In genomic region chr1:32806315-32806714, GRCh38 we compare ENCODE assay signal across 21 cellular contexts. TPM values are rescaled to one million over a fixed set of nuclear protein-coding genes. Genes with fewer than 3 reads are reported as not detected.
DNase-seq lines count a peak whose midpoint lies in the region; ATAC-seq, FAIRE-seq and TF ChIP-seq lines count a peak whose summit lies in the region.
"Had no signal": no experiment of that assay in that cellular context is flagged by ENCODE, and none has a peak within 500 bp of the region (broad histone marks: within the 10 kb centered on the region; RNA-seq: fewer than 3 reads in every experiment).

No MANE protein-coding gene starts in this region.

- no peak for TF ChIP-seq RAD21 in K562 (CRISPR knock-in tag; conservative IDR thresholded peaks at IDR 0.05 in 1 of 2, IDR thresholded peaks at IDR 0.05 in 1 of 2)

- no peaks in the 10 kb centered on the region for H3K9me1 ChIP-seq in K562 (ENCODE audit: control insufficient read depth, insufficient read depth, low read length)

- no peaks in the 10 kb centered on the region for H3K9me3 ChIP-seq in K562 (replicated peaks; ENCODE audit: control insufficient read depth, insufficient read depth, low read depth, low read length)
- H3K9me3 ChIP-seq in upper lobe of left lung: no peaks in the 10 kb centered on the region
- no peaks in the 10 kb centered on the region for H3K9me3 ChIP-seq in suprapubic skin

- H3K4me1 ChIP-seq in K562 (replicated peaks in 1 of 2; ENCODE audit: control insufficient read depth in 2 of 2, insufficient read depth in 2 of 2, low read length in 2 of 2): no peaks in the 10 kb centered on the region
- peaks cover 5 to 20% (median 11%) of the 10 kb centered on the region in 4 donors for H3K4me1 ChIP-seq in upper lobe of left lung
- H3K4me1 ChIP-seq in suprapubic skin: no peaks in the 10 kb centered on the region

- TF ChIP-seq CTCF in K562 (IDR thresholded peaks at IDR 0.05 in 2 of 3, conservative IDR thresholded peaks at IDR 0.05 in 1 of 3; ENCODE audit: insufficient read depth in 2 of 3, low read depth in 1 of 3, low read length in 3 of 3) (no peak), upper lobe of left lung (IDR thresholded peaks at IDR 0.05) (no peak), suprapubic skin (IDR thresholded peaks at IDR 0.05) (no peak)

- BruUV-seq in K562 (replicated peaks; lab: Mats Ljungman, UMichigan): no TSS peak

- TF ChIP-seq POLR2A in K562 (conservative IDR thresholded peaks at IDR 0.05): no peak
- no peak for TF ChIP-seq POLR2A in upper lobe of left lung (IDR thresholded peaks at IDR 0.05)
- TF ChIP-seq POLR2A in suprapubic skin (IDR thresholded peaks at IDR 0.05): no peak

- CTCF ChIA-PET in K562 (lab: Yijun Ruan, JAX; ENCODE audit: low intra/inter-chr PET ratio): no interaction called here

- no peak overlapping the region for H3K9ac ChIP-seq in K562 (ENCODE audit: insufficient read depth in 1 of 2, low read depth in 2 of 2, low read length in 2 of 2)
- H3K9ac ChIP-seq: GM23248 had no signal

- intact Hi-C loops in K562 (cut with micrococcal nuclease): no loop called here

- H2AFZ ChIP-seq in K562 (ENCODE audit: low read depth, low read length): no peak overlapping the region
- H2AFZ ChIP-seq: GM23248 had no signal

- H3K4me2 ChIP-seq in K562 (ENCODE audit: insufficient read depth, low read length): no peak overlapping the region

- H3K27me3 ChIP-seq in K562 (ENCODE audit: control insufficient read depth in 2 of 2, insufficient read depth in 2 of 2, low read length in 2 of 2) (no peaks in the 10 kb centered on the region), upper lobe of left lung (no peaks in the 10 kb centered on the region), suprapubic skin (no peaks in the 10 kb centered on the region)

- POLR2A ChIA-PET in K562 (lab: Yijun Ruan, JAX): interaction anchor here (0.6 to 2.4 kb wide), 10 partner anchors 9 to 216 kb away, joined by 3 to 8 read pairs (median 4); partner anchors contain the start of genes S100PBP and YARS1

- WGBS in K562 (ENCODE audit: insufficient coverage, low coverage, missing lambda C conversion rate): 93% methylated on average over 5 of the region's 5 CpGs
- 57 to 63% methylated on average over 5 of the region's 5 CpGs for WGBS in upper lobe of left lung, 2 donors
- 91% methylated on average over 5 of the region's 5 CpGs for WGBS in suprapubic skin

- H3K36me3 ChIP-seq in K562 (ENCODE audit: control insufficient read depth, insufficient read depth, low read length) (peaks cover 78% of the 10 kb centered on the region), upper lobe of left lung (peaks cover 4 to 85% (median 54%) of the 10 kb centered on the region in 4 donors), suprapubic skin (peaks cover 71% of the 10 kb centered on the region)

- peaks cover 9% of the 10 kb centered on the region for H4K20me1 ChIP-seq in K562 (replicated peaks; ENCODE audit: control insufficient read depth, insufficient read depth, low read length)

- in situ Hi-C loops in K562 (cut with MboI): no loop called here

- H3K27ac ChIP-seq in K562 (ENCODE audit: extremely low read depth, low read depth, low read length) (no peak overlapping the region), upper lobe of left lung (peak overlapping the region in 2 of 4 donors; percentile 15 to 24), suprapubic skin (no peak overlapping the region)
- H3K27ac ChIP-seq: 22Rv1, GM23248, SK-N-MC had no signal

- ATAC-seq in K562: peak; percentile 18
- peak; percentile 41 to 93 for ATAC-seq in upper lobe of left lung (ENCODE audit: low FRiP score in 2 of 2)
- ATAC-seq in HG03175 (IDR thresholded peaks at IDR 0.05; ENCODE audit: unreplicated experiment): no peak

- FAIRE-seq in K562 (lab: Jason Lieb, UNC) (no peak), urothelium cell line (lab: Jason Lieb, UNC) (no peak)
- FAIRE-seq: GM19239, RCC 7860 had no signal

- H3K4me3 ChIP-seq in K562 (no peak overlapping the region), upper lobe of left lung (no peak overlapping the region), suprapubic skin (no peak overlapping the region)
- H3K4me3 ChIP-seq: GM23248, SK-N-MC had no signal

- peaks cover 52% of the 10 kb centered on the region for H3K79me2 ChIP-seq in K562 (ENCODE audit: control insufficient read depth, insufficient read depth, low read length)

- TF ChIP-seq EP300 in K562 (IDR thresholded peaks at IDR 0.05; ENCODE audit: low read length): no peak
- TF ChIP-seq EP300 in upper lobe of left lung (IDR thresholded peaks at IDR 0.05): peak in 1 of 4 donors; percentile 29
- TF ChIP-seq EP300 in suprapubic skin (IDR thresholded peaks at IDR 0.05): no peak

- DNase-seq in NCI-H1417 (lab: John Stamatoyannopoulos, UW) (peak in 2 of 3 experiments; percentile 21 to 82), NCI-H1417 treated with DMSO at 0.1 percent for 48 hours (lab: John Stamatoyannopoulos, UW) (no peak), NCI-H187 treated with DMSO at 0.1 percent for 48 hours (lab: John Stamatoyannopoulos, UW) (peak; percentile 38), K562 (ENCODE audit: extremely low read depth in 1 of 4, low spot score in 3 of 4) (no peak), upper lobe of left lung (peak in 1 of 2 donors; percentile 89), urothelium cell line (ENCODE audit: low spot score) (no peak), suprapubic skin (ENCODE audit: low spot score in 2 of 2) (no peak)
- DNase-seq: GF-D8, GM23248, HCEC 1CT, KBM-7, NCI-H1105, NCI-H1694 treated with DMSO at 0.1 percent for 48 hours, NCI-H2171 treated with DMSO at 0.1 percent for 48 hours, NCI-H446, SHP77 had no signal

RNA-seq across cellular contexts. Expression of gene YARS1, which starts 10.8 kb away (rescaled TPM):
- 469 and 618 TPM in 2 replicates for total RNA-seq in K562 (2011; cell fraction: chromatin; rRNA removed; ENCODE audit: low replicate concordance)
- total RNA-seq in K562 (2011; cell fraction: nucleolus; rRNA removed): 286 and 302 TPM in 2 replicates
- 416 and 469 TPM in 2 replicates for total RNA-seq in K562 (2011; cell fraction: nucleoplasm; rRNA removed)
- 336 and 418 TPM in 2 replicates for total RNA-seq in K562 (2014; rRNA removed)
- 207 and 229 TPM in 2 replicates for total RNA-seq in K562 (2014; rRNA removed; fragmentation: Illumina TruSeq; extraction: Trizol)
- 127 TPM in 2 replicates for total RNA-seq in K562 (2015; rRNA removed; fragmentation: Illumina TruSeq; extraction: Trizol)
- 276 and 306 TPM in 2 replicates for total RNA-seq in K562 (2021)
- polyA plus RNA-seq in K562 (2011; rRNA removed): 166 and 174 TPM in 2 replicates
- polyA plus RNA-seq in K562 (2011; cell fraction: cytosol; rRNA removed): 69.3 and 114 TPM in 2 replicates
- polyA plus RNA-seq in K562 (2011; cell fraction: nucleus; rRNA removed): 229 and 316 TPM in 2 replicates
- 197 and 532 TPM in 2 replicates for polyA plus RNA-seq in K562 (2012)
- 312 and 330 TPM in 2 replicates for polyA plus RNA-seq in K562 (2014; fragmentation: Illumina TruSeq; extraction: Trizol)
- polyA plus RNA-seq in K562 (2014; fragmentation: Nextera tagmentation; extraction: Ambion mirVana): 10 to 100 TPM; 66.2 to 92.8 TPM
- 182 and 201 TPM in 2 replicates for polyA plus RNA-seq in K562 (2014; rRNA removed)
- polyA minus RNA-seq in K562 (2011; rRNA and poly(A)+ RNA removed): 215 and 273 TPM in 2 replicates
- 116 and 173 TPM in 2 replicates for polyA minus RNA-seq in K562 (2011; cell fraction: cytosol; rRNA and poly(A)+ RNA removed)
- polyA minus RNA-seq in K562 (2011; cell fraction: nucleus; rRNA and poly(A)+ RNA removed): 55.7 and 137 TPM in 2 replicates
- 100 to 1,000 TPM in 3 of 6 donors, 10 to 100 TPM in 3; 82.1 to 110 (median 95.1) TPM for total RNA-seq in upper lobe of left lung
- total RNA-seq in suprapubic skin: 10 to 100 TPM; 47.1 to 68.1 (median 50.7) TPM

RNA-seq across cellular contexts. Expression of gene S100PBP, which starts 11.1 kb away (rescaled TPM):
- total RNA-seq in K562 (2011; cell fraction: chromatin; rRNA removed; ENCODE audit: low replicate concordance): 129 and 333 TPM in 2 replicates
- total RNA-seq in K562 (2011; cell fraction: nucleolus; rRNA removed): 72.0 and 90.1 TPM in 2 replicates
- total RNA-seq in K562 (2011; cell fraction: nucleoplasm; rRNA removed): 168 and 289 TPM in 2 replicates
- total RNA-seq in K562 (2014; rRNA removed) (22.8 and 25.7 TPM in 2 replicates), K562 (2014; rRNA removed; fragmentation: Illumina TruSeq; extraction: Trizol) (60.2 and 71.1 TPM in 2 replicates), K562 (2015; rRNA removed; fragmentation: Illumina TruSeq; extraction: Trizol) (36.3 and 45.2 TPM in 2 replicates), K562 (2021) (39.7 and 51.4 TPM in 2 replicates), upper lobe of left lung (10 to 100 TPM; 20.8 to 85.9 (median 34.9) TPM), suprapubic skin (10 to 100 TPM in 2 of 4 donors, 1 to 10 TPM in 2; 8.8 to 39.7 (median 18.1) TPM)
- polyA plus RNA-seq in K562 (2011; rRNA removed) (58.9 and 59.8 TPM in 2 replicates), K562 (2014; fragmentation: Illumina TruSeq; extraction: Trizol) (29.4 and 32.9 TPM in 2 replicates), K562 (2014; fragmentation: Nextera tagmentation; extraction: Ambion mirVana) (10 to 100 TPM; 22.9 to 31.8 TPM), K562 (2014; rRNA removed) (29.3 and 37.7 TPM in 2 replicates)
- polyA plus RNA-seq in K562 (2011; cell fraction: cytosol; rRNA removed): 11.6 and 25.9 TPM in 2 replicates
- 46.3 and 64.2 TPM in 2 replicates for polyA plus RNA-seq in K562 (2011; cell fraction: nucleus; rRNA removed)
- 17.6 and 23.2 TPM in 2 replicates for polyA plus RNA-seq in K562 (2012)
- 81.4 and 115 TPM in 2 replicates for polyA minus RNA-seq in K562 (2011; rRNA and poly(A)+ RNA removed)
- polyA minus RNA-seq in K562 (2011; cell fraction: cytosol; rRNA and poly(A)+ RNA removed): 23.3 and 23.8 TPM in 2 replicates
- polyA minus RNA-seq in K562 (2011; cell fraction: nucleus; rRNA and poly(A)+ RNA removed): 27.1 and 58.4 TPM in 2 replicates

Comparison
In these comparisons a context has a peak if more than half of its experiments do, and no peak if none do; other contexts are left out.
1. DNase-seq: peak in NCI-H1417 (2 of 3) and NCI-H187 treated with DMSO at 0.1 percent for 48 hours (single experiment); none in NCI-H1417 treated with DMSO at 0.1 percent for 48 hours (single experiment), K562 (0 of 4), urothelium cell line (single experiment) and suprapubic skin (0 of 2).